ENCODE assay signal across 8 cellular contexts in genomic region chr11:6612008-6612815, GRCh38. TPM values are rescaled to one million over a fixed set of nuclear protein-coding genes. Genes with fewer than 3 reads are reported as not detected.
A peak's percentile ranks its signal among the peaks of the same experiment; 100 is the strongest.
DNase-seq lines count a peak whose midpoint lies in the region; ATAC-seq, FAIRE-seq and TF ChIP-seq lines count a peak whose summit lies in the region.

Gene TAF10, minus strand, starts transcription at chr11:6612216. Its CDS starts 27 bp downstream, at chr11:6612189.

- peak within 1 kb of the TSS; percentile 96 for H3K4me2 ChIP-seq in Loucy (ENCODE audit: low read depth, low read length, poor library complexity, severe bottlenecking)
- H3K4me2 ChIP-seq in fibroblast of lung (ENCODE audit: extremely low read depth, insufficient read depth, low read length): peak within 1 kb of the TSS; percentile 97

- intact Hi-C loops in activated T-helper 2 cell treated with anti-CD3 and anti-CD28 coated beads, Interferon-gamma antibody, Interleukin-2, Interleukin-4, amounts not matched to agents 10 μg/mL and 5 μg/mL and 100 μg/mL, durations not matched to agents 14 hours and 24 hours and 36 hours (cut with micrococcal nuclease): loop anchor here (1.0 to 10.0 kb wide), 5 partner anchors 9 to 377 kb away; partner anchors contain the start of genes APBB1, CNGA4, FHIP1B and ILK
- intact Hi-C loops in natural killer cell (cut with micrococcal nuclease): loop anchor here (1.0 to 10.0 kb wide), 3 partner anchors 9 to 217 kb away; partner anchors contain the start of genes ILK, MRPL17, RRP8 and SMPD1

- H3K4me3 ChIP-seq in Loucy (ENCODE audit: low read length, poor library complexity, severe bottlenecking): peak within 1 kb of the TSS; percentile 80
- peak within 1 kb of the TSS; percentile 80 for H3K4me3 ChIP-seq in RWPE2 (ENCODE audit: severe bottlenecking)
- peak within 1 kb of the TSS; percentile 49 to 83 (median 72) for H3K4me3 ChIP-seq in fibroblast of lung (replicated peaks in 1 of 4; ENCODE audit: control extremely low read depth in 1 of 4, insufficient read depth in 1 of 4, low read depth in 3 of 4, low read length in 4 of 4)

- H3K79me2 ChIP-seq in Loucy (ENCODE audit: insufficient read depth, low read length): peaks cover 47% of the 10 kb centered on the region
- H3K79me2 ChIP-seq in fibroblast of lung (ENCODE audit: control insufficient read depth, insufficient read depth, low read length): peaks cover 46% of the 10 kb centered on the region

- H3K27ac Mint-ChIP-seq in activated T-helper 2 cell treated with anti-CD3 and anti-CD28 coated beads, Interferon-gamma antibody, Interleukin-2, Interleukin-4, amounts not matched to agents 10 μg/mL and 5 μg/mL and 100 μg/mL, durations not matched to agents 14 hours and 24 hours and 36 hours: peak within 1 kb of the TSS; percentile 83
- no peak within 1 kb of the TSS for H3K27ac Mint-ChIP-seq in natural killer cell

- H3K9ac ChIP-seq in Loucy (ENCODE audit: low read depth, low read length, poor library complexity, severe bottlenecking): peak within 1 kb of the TSS; percentile 90
- peak within 1 kb of the TSS; percentile 79 for H3K9ac ChIP-seq in fibroblast of lung (ENCODE audit: insufficient read depth, low read length)

- H3K9me2 ChIP-seq in Loucy (replicated peaks; ENCODE audit: low read depth, low read length): no peaks in the 10 kb centered on the region

- peaks cover 35% of the 10 kb centered on the region for H3K4me1 ChIP-seq in Loucy (ENCODE audit: insufficient read depth, low read length, poor library complexity, severe bottlenecking)
- H3K4me1 ChIP-seq in RWPE2 (ENCODE audit: insufficient read depth, poor library complexity, severe bottlenecking): peaks cover 5% of the 10 kb centered on the region
- H3K4me1 ChIP-seq in fibroblast of lung (ENCODE audit: control insufficient read depth, extremely low read depth, insufficient read depth, low read length): peaks cover 22% of the 10 kb centered on the region

- peak within 1 kb of the TSS; percentile 95 for H3K4me3 Mint-ChIP-seq in activated T-helper 2 cell treated with anti-CD3 and anti-CD28 coated beads, Interferon-gamma antibody, Interleukin-2, Interleukin-4, amounts not matched to agents 10 μg/mL and 5 μg/mL and 100 μg/mL, durations not matched to agents 14 hours and 24 hours and 36 hours (ENCODE audit: low read depth)
- peak within 1 kb of the TSS; percentile 84 for H3K4me3 Mint-ChIP-seq in natural killer cell

- no peaks in the 10 kb centered on the region for H3K27me3 Mint-ChIP-seq in activated T-helper 2 cell treated with anti-CD3 and anti-CD28 coated beads, Interferon-gamma antibody, Interleukin-2, Interleukin-4, amounts not matched to agents 10 μg/mL and 5 μg/mL and 100 μg/mL, durations not matched to agents 14 hours and 24 hours and 36 hours (ENCODE audit: low read depth)
- no peaks in the 10 kb centered on the region for H3K27me3 Mint-ChIP-seq in natural killer cell (ENCODE audit: low read depth in 2 of 2)

- ATAC-seq in RWPE2 (ENCODE audit: low read depth): peak; percentile 93
- peak; percentile 80 to 93 (median 84) for ATAC-seq in natural killer cell

- no peak for TF ChIP-seq CTCF in Loucy (conservative IDR thresholded peaks at IDR 0.05; ENCODE audit: low read length)
- no peak for TF ChIP-seq CTCF in RWPE2 (IDR thresholded peaks at IDR 0.05; ENCODE audit: poor library complexity, severe bottlenecking)
- TF ChIP-seq CTCF in fibroblast of lung (conservative IDR thresholded peaks at IDR 0.05 in 1 of 2, IDR thresholded peaks at IDR 0.05 in 1 of 2; ENCODE audit: low read depth in 1 of 2, low read length in 2 of 2): no peak
- no peak for TF ChIP-seq CTCF in natural killer cell (IDR thresholded peaks at IDR 0.05)

- H3K9me3 ChIP-seq in Loucy (ENCODE audit: insufficient read depth, low read depth, low read length): no peaks in the 10 kb centered on the region
- H3K9me3 ChIP-seq in RWPE2 (ENCODE audit: severe bottlenecking): no peaks in the 10 kb centered on the region
- H3K9me3 ChIP-seq in fibroblast of lung (ENCODE audit: control insufficient read depth, insufficient read depth, low read depth, low read length): no peaks in the 10 kb centered on the region

- H3K36me3 ChIP-seq in Loucy (ENCODE audit: insufficient read depth, low read length) (peaks cover 34% of the 10 kb centered on the region; the same call in 1 of the 2 replicates), RWPE2 (ENCODE audit: low read depth) (peaks cover 44% of the 10 kb centered on the region), fibroblast of lung (ENCODE audit: control insufficient read depth, insufficient read depth, low read length) (peaks cover 37% of the 10 kb centered on the region)

- FAIRE-seq in H54 (lab: Jason Lieb, UNC): no peak

- H2AFZ ChIP-seq in Loucy (ENCODE audit: low read length): peak within 1 kb of the TSS; percentile 88
- H2AFZ ChIP-seq in fibroblast of lung (ENCODE audit: low read length): peak within 1 kb of the TSS; percentile 51

- peaks cover 5% of the 10 kb centered on the region; the same call in 1 of the 2 replicates for H3F3A ChIP-seq in Loucy (ENCODE audit: low read depth)

- H3K36me3 Mint-ChIP-seq in activated T-helper 2 cell treated with anti-CD3 and anti-CD28 coated beads, Interferon-gamma antibody, Interleukin-2, Interleukin-4, amounts not matched to agents 10 μg/mL and 5 μg/mL and 100 μg/mL, durations not matched to agents 14 hours and 24 hours and 36 hours (ENCODE audit: low read depth): peaks cover 61% of the 10 kb centered on the region
- no peaks in the 10 kb centered on the region for H3K36me3 Mint-ChIP-seq in natural killer cell

- H4K20me1 ChIP-seq in Loucy (ENCODE audit: insufficient read depth, low read length, poor library complexity, severe bottlenecking) (peaks cover 14% of the 10 kb centered on the region), fibroblast of lung (ENCODE audit: control insufficient read depth, extremely low read depth, insufficient read depth, low read length) (no peaks in the 10 kb centered on the region)

- DNase-seq in ELF-1 (ENCODE audit: low read depth, low spot score) (peak; percentile 97), H54 (ENCODE audit: insufficient read length, low spot score) (peak; percentile 92), RWPE2 (ENCODE audit: low spot score) (peak; percentile 96), fibroblast of lung (ENCODE audit: low read depth in 2 of 2) (peak; percentile 95 to 96), natural killer cell (peak; percentile 93)
- peak; percentile 95 for DNase-seq in activated T-helper 2 cell treated with anti-CD3 and anti-CD28 coated beads, Interferon-gamma antibody, Interleukin-2, Interleukin-4, amounts not matched to agents 10 μg/mL and 5 μg/mL and 100 μg/mL, durations not matched to agents 14 hours and 24 hours and 36 hours (ENCODE audit: low spot score)
- DNase-seq in stimulated activated naive CD4-positive, alpha-beta T cell (lab: John Stamatoyannopoulos, UW): peak; percentile 87 to 94 (median 93)

- peak; percentile 96 for TF ChIP-seq POLR2A in H54 (IDR thresholded peaks at IDR 0.05; ENCODE audit: low read depth, low read length)

- H3K27ac ChIP-seq in RWPE2 (ENCODE audit: poor library complexity, severe bottlenecking) (peak within 1 kb of the TSS; percentile 82), fibroblast of lung (ENCODE audit: insufficient read depth, low read length) (peak within 1 kb of the TSS; percentile 93)

- no peaks in the 10 kb centered on the region for H3K27me3 ChIP-seq in Loucy (ENCODE audit: insufficient read depth, low read length, poor library complexity, severe bottlenecking)
- no peaks in the 10 kb centered on the region for H3K27me3 ChIP-seq in RWPE2 (ENCODE audit: insufficient read depth, poor library complexity, severe bottlenecking)
- no peaks in the 10 kb centered on the region for H3K27me3 ChIP-seq in fibroblast of lung (ENCODE audit: control insufficient read depth, insufficient read depth, low read length)

- no peaks in the 10 kb centered on the region for H3K9me3 Mint-ChIP-seq in activated T-helper 2 cell treated with anti-CD3 and anti-CD28 coated beads, Interferon-gamma antibody, Interleukin-2, Interleukin-4, amounts not matched to agents 10 μg/mL and 5 μg/mL and 100 μg/mL, durations not matched to agents 14 hours and 24 hours and 36 hours
- no peaks in the 10 kb centered on the region for H3K9me3 Mint-ChIP-seq in natural killer cell

- peaks cover 30% of the 10 kb centered on the region for H3K4me1 Mint-ChIP-seq in activated T-helper 2 cell treated with anti-CD3 and anti-CD28 coated beads, Interferon-gamma antibody, Interleukin-2, Interleukin-4, amounts not matched to agents 10 μg/mL and 5 μg/mL and 100 μg/mL, durations not matched to agents 14 hours and 24 hours and 36 hours (ENCODE audit: low read depth)
- H3K4me1 Mint-ChIP-seq in natural killer cell: peaks cover 29 to 41% of the 10 kb centered on the region in 2 donors

RNA-seq across cellular contexts. Expression of gene TAF10, which starts in this region (rescaled TPM):
- total RNA-seq in activated T-helper 2 cell treated with anti-CD3 and anti-CD28 coated beads, Interferon-gamma antibody, Interleukin-2, Interleukin-4, amounts not matched to agents 10 μg/mL and 5 μg/mL and 100 μg/mL, durations not matched to agents 14 hours and 24 hours and 36 hours: 134 and 142 TPM in 2 replicates
- total RNA-seq in fibroblast of lung: 61.9 and 77.8 TPM in 2 replicates
- 142 and 176 TPM in 2 replicates for polyA plus RNA-seq in fibroblast of lung
- 314 and 382 TPM in 2 replicates for polyA plus RNA-seq in fibroblast of lung (2012)
- 228 and 438 TPM in 2 replicates for polyA minus RNA-seq in fibroblast of lung (ENCODE audit: low replicate concordance)
- total RNA-seq in natural killer cell: 100 to 1,000 TPM; 154 to 191 (median 158) TPM

Comparison
In these comparisons a context has a peak if more than half of its experiments do, and no peak if none do; other contexts are left out.
1. Peak in every context shown above with its lines: DNase-seq, ATAC-seq, H3K4me3 ChIP-seq and H3K27ac ChIP-seq.